14 cellular contexts compared by ENCODE assay signal in the genomic region with DNA sequence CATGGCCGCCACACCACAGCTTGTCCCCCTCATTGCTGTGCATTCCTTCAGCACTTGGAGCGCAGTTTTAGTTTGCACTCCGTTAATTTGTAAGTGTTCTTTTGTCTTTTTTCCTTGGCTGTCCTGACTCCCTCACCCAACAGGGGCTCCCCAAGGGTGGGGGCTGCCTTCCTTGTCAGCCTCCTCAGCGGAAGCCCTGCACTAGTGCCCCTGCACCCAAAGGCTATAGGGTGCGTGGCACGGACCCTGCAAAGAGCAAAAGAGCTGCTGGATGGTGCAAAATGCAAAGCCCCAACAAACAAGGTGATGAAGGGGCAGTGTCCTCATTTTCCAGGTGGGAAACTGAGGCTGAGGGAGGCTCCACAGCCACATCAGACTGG. TPM values are rescaled to one million over a fixed set of nuclear protein-coding genes. Genes with fewer than 3 reads are reported as not detected.
DNase-seq lines count a peak whose midpoint lies in the region; ATAC-seq, FAIRE-seq and TF ChIP-seq lines count a peak whose summit lies in the region.
"Had no signal": no experiment of that assay in that cellular context is flagged by ENCODE, and none has a peak within 500 bp of the region (broad histone marks: within the 10 kb centered on the region; RNA-seq: fewer than 3 reads in every experiment).

No MANE protein-coding gene starts in this region.

- H3K4me1 Mint-ChIP-seq in T-helper 2 cell treated with Interferon-gamma antibody and Interleukin-4, amounts not matched to agents 5 μg/mL and 100 μg/mL, for 36 hours (ENCODE audit: low read depth), result peaks cover 6% of the 10 kb centered on the region
- H3K4me1 Mint-ChIP-seq in neural crest cell, result peaks cover 9% of the 10 kb centered on the region
- H3K4me1 Mint-ChIP-seq: IgD-negative memory B cell had no signal

- H3K4me3 ChIP-seq in bronchial epithelial cell (ENCODE audit: low read depth, low read length), result no peak overlapping the region
- H3K4me3 ChIP-seq: HAP-1 had no signal

- peak overlapping the region; percentile 8 for H3K27ac Mint-ChIP-seq in T-helper 2 cell treated with Interferon-gamma antibody and Interleukin-4, amounts not matched to agents 5 μg/mL and 100 μg/mL, for 36 hours
- peak overlapping the region; percentile 29 for H3K27ac Mint-ChIP-seq in neural crest cell (ENCODE audit: unreplicated experiment)
- H3K27ac Mint-ChIP-seq: CD4-positive, CD25-positive, alpha-beta regulatory T cell; IgD-negative memory B cell had no signal

- no peaks in the 10 kb centered on the region for H3K27me3 Mint-ChIP-seq in T-helper 2 cell treated with Interferon-gamma antibody and Interleukin-4, amounts not matched to agents 5 μg/mL and 100 μg/mL, for 36 hours (ENCODE audit: low read depth)
- peaks cover 12% of the 10 kb centered on the region for H3K27me3 Mint-ChIP-seq in neural crest cell (ENCODE audit: low read depth)
- H3K27me3 Mint-ChIP-seq: CD4-positive, CD25-positive, alpha-beta regulatory T cell; IgD-negative memory B cell had no signal

- DNase-seq in T-helper 2 cell treated with Interferon-gamma antibody and Interleukin-4, amounts not matched to agents 5 μg/mL and 100 μg/mL, for 36 hours (ENCODE audit: low spot score), result no peak
- DNase-seq in T-helper 2 cell (no peak), bronchial epithelial cell (ENCODE audit: low read depth) (no peak), neural crest cell (ENCODE audit: low read depth, low spot score) (no peak), NCI-H1436 treated with DMSO at 0.1 percent for 48 hours (lab: John Stamatoyannopoulos, UW) (no peak), left lobe of liver (ENCODE audit: low spot score) (no peak), GM13977 (ENCODE audit: low spot score) (no peak), NCI-H1105 treated with DMSO at 0.1 percent for 48 hours (lab: John Stamatoyannopoulos, UW) (no peak)
- DNase-seq: CD4-positive, CD25-positive, alpha-beta regulatory T cell; DMS53; GF-D8 had no signal

- no peak for ATAC-seq in left lobe of liver

- FAIRE-seq in bronchial epithelial cell (lab: Jason Lieb, UNC), result peak; percentile 55

- H3K4me3 Mint-ChIP-seq in T-helper 2 cell treated with Interferon-gamma antibody and Interleukin-4, amounts not matched to agents 5 μg/mL and 100 μg/mL, for 36 hours, result no peak overlapping the region
- H3K4me3 Mint-ChIP-seq in neural crest cell, result no peak overlapping the region
- H3K4me3 Mint-ChIP-seq: CD4-positive, CD25-positive, alpha-beta regulatory T cell; IgD-negative memory B cell had no signal

- no peaks in the 10 kb centered on the region for H3K36me3 Mint-ChIP-seq in T-helper 2 cell treated with Interferon-gamma antibody and Interleukin-4, amounts not matched to agents 5 μg/mL and 100 μg/mL, for 36 hours (ENCODE audit: low read depth)
- peaks cover 2% of the 10 kb centered on the region for H3K36me3 Mint-ChIP-seq in neural crest cell (ENCODE audit: low read depth)

- no peaks in the 10 kb centered on the region for H3K36me3 ChIP-seq in bronchial epithelial cell (ENCODE audit: control insufficient read depth, insufficient read depth, low read length)
- H3K36me3 ChIP-seq: HAP-1 had no signal

- TF ChIP-seq CTCF in bronchial epithelial cell (IDR thresholded peaks at IDR 0.05; ENCODE audit: insufficient read depth, low read length, severe bottlenecking) (no peak), neural crest cell (conservative IDR thresholded peaks at IDR 0.05) (no peak), GM13977 (IDR thresholded peaks at IDR 0.05; ENCODE audit: extremely low read depth, insufficient read depth, missing control alignments) (no peak)

- H3K27me3 ChIP-seq in bronchial epithelial cell (ENCODE audit: control insufficient read depth, insufficient read depth, low read length), result no peaks in the 10 kb centered on the region

- in situ Hi-C loops in GM13977 (cut with MboI; ENCODE audit: low pct_unique_long_range_greater_than_20kb, low sequenced_read_pairs, unreplicated experiment), result no loop called here

- no peaks in the 10 kb centered on the region for H3K9me3 Mint-ChIP-seq in T-helper 2 cell treated with Interferon-gamma antibody and Interleukin-4, amounts not matched to agents 5 μg/mL and 100 μg/mL, for 36 hours
- H3K9me3 Mint-ChIP-seq in neural crest cell, result no peaks in the 10 kb centered on the region
- H3K9me3 Mint-ChIP-seq: CD4-positive, CD25-positive, alpha-beta regulatory T cell; IgD-negative memory B cell had no signal

RNA-seq across cellular contexts. Expression of a gene that starts 46.8 kb away (rescaled TPM):
- total RNA-seq in bronchial epithelial cell, result 0.26 TPM in 1 of 2 replicates, not detected in the other
- not detected in 2 replicates for total RNA-seq in neural crest cell
- total RNA-seq in left lobe of liver, result 0.20 TPM
- total RNA-seq: A673; CD4-positive, CD25-positive, alpha-beta regulatory T cell had no signal
